22 cellular contexts compared by ENCODE assay signal in the genomic region with DNA sequence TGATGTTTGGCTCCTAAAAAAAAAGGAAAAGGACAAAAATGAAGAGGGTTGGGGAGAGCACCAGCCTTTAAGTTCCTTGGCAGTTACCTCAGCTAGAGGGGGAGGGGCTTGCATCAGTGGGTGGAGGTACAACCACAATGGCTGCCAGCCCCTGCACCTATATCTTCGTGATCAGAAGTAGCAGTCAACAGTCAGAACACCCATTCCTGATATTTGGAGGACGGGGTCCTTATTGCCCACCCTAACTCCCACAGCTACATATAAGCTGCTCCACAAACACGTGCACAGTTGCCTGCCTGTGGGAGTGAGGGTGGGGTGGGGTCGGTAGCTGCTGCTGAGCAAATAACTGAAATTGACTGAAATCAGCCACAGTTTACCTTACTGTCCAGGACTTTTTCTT.
"Had no signal": no experiment of that assay in that cellular context is flagged by ENCODE, and none has a peak within 500 bp of the region (broad histone marks: within the 10 kb centered on the region; RNA-seq: fewer than 3 reads in every experiment).

No MANE protein-coding gene starts in this region.

- H3K36me3 ChIP-seq: brain microvascular endothelial cell, colonic mucosa, gastroesophageal sphincter, heart left ventricle, upper lobe of left lung had no signal

- H3K4me3 ChIP-seq: colonic mucosa, gastroesophageal sphincter, heart left ventricle, lung, psoas muscle, upper lobe of left lung had no signal

- FAIRE-seq: endometrium, islet of Langerhans, small intestine had no signal

- H3K4me1 ChIP-seq: colonic mucosa, gastroesophageal sphincter, psoas muscle, upper lobe of left lung had no signal

- DNase-seq: activated CD4-positive, alpha-beta T cell treated with anti-CD3 and anti-CD28 coated beads, Interleukin-2, amount 10 ng/mL, durations not matched to agents 7 days and 5 days; activated CD4-positive, CD25-positive, alpha-beta regulatory T cell; activated CD8-positive, alpha-beta memory T cell treated with anti-CD3 and anti-CD28 coated beads, Interleukin-2, amount 50 U/mL, for 4 hours; activated naive CD4-positive, alpha-beta T cell treated with anti-CD3 and anti-CD28 coated beads, Interleukin-2, amount 50 U/mL, for 16 hours; activated T-cell treated with anti-CD3 and anti-CD28 coated beads, Interleukin-2, amount 50 U/mL, for 4 hours; aorta; brain microvascular endothelial cell; colonic mucosa; heart left ventricle; midbrain; psoas muscle; right cardiac atrium; small intestine; stimulated activated CD4-positive, alpha-beta T cell treated with anti-CD3 and anti-CD28 coated beads, Interleukin-4, amount 100 ng/mL, for 1 hour; stimulated activated naive CD8-positive, alpha-beta T cell treated with anti-CD3 and anti-CD28 coated beads, Interleukin-15, amount 100 ng/mL, for 72 hours; T-cell; upper lobe of left lung had no signal

- H3K4me3 Mint-ChIP-seq: activated CD4-positive, alpha-beta T cell treated with anti-CD3 and anti-CD28 coated beads, Interleukin-2, amount 10 ng/mL, durations not matched to agents 7 days and 5 days; activated T-cell treated with anti-CD3 and anti-CD28 coated beads, Interleukin-2, amount 50 U/mL, for 4 hours; central memory CD8-positive, alpha-beta T cell; stimulated activated naive CD8-positive, alpha-beta T cell treated with anti-CD3 and anti-CD28 coated beads, Interleukin-15, amount 100 ng/mL, for 72 hours; T-cell had no signal

- H3K9me3 Mint-ChIP-seq: central memory CD8-positive, alpha-beta T cell; stimulated activated naive CD8-positive, alpha-beta T cell treated with anti-CD3 and anti-CD28 coated beads, Interleukin-15, amount 100 ng/mL, for 72 hours had no signal

- H3K27ac Mint-ChIP-seq: activated CD4-positive, alpha-beta T cell treated with anti-CD3 and anti-CD28 coated beads, Interleukin-2, amount 10 ng/mL, durations not matched to agents 7 days and 5 days; stimulated activated naive CD8-positive, alpha-beta T cell treated with anti-CD3 and anti-CD28 coated beads, Interleukin-15, amount 100 ng/mL, for 72 hours; T-cell had no signal

- H3K27ac ChIP-seq: brain microvascular endothelial cell, colonic mucosa, gastroesophageal sphincter, heart left ventricle, psoas muscle, upper lobe of left lung had no signal

- ATAC-seq: activated T-cell treated with anti-CD3 and anti-CD28 coated beads, Interleukin-2, amount 50 U/mL, for 4 hours; gastroesophageal sphincter; heart left ventricle; psoas muscle; right cardiac atrium; stimulated activated naive CD8-positive, alpha-beta T cell treated with anti-CD3 and anti-CD28 coated beads, Interleukin-15, amount 100 ng/mL, for 72 hours; T-cell had no signal

- H3K27me3 Mint-ChIP-seq: activated CD4-positive, alpha-beta T cell treated with anti-CD3 and anti-CD28 coated beads, Interleukin-2, amount 10 ng/mL, durations not matched to agents 7 days and 5 days; central memory CD8-positive, alpha-beta T cell; stimulated activated naive CD8-positive, alpha-beta T cell treated with anti-CD3 and anti-CD28 coated beads, Interleukin-15, amount 100 ng/mL, for 72 hours; T-cell had no signal

- H3K27me3 ChIP-seq: brain microvascular endothelial cell, colonic mucosa, gastroesophageal sphincter, heart left ventricle, upper lobe of left lung had no signal

- H3K9me3 ChIP-seq: colonic mucosa, gastroesophageal sphincter, psoas muscle, upper lobe of left lung had no signal
